In the genomic region with DNA sequence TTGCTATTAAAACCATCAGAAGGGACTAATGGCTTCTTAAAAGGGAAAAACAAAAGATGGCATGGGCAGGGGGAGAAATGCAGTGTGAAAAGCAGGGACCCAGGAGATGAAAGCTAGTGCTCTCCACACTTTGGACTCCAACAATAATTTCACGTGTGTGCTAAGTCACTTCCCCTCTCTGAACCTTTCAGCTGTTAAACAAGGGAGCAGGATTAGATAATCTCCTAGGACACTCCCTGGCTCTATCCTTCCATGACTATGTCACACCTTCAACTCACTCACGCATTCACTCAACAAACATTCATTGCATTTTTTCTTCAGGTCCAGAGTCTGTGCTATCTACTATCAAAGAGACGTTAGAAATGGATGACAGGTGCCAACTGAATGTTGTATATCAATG, we compare ENCODE assay signal across 1 cellular context.
A peak's percentile ranks its signal among the peaks of the same experiment; 100 is the strongest.
TF ChIP-seq lines count a peak whose summit lies in the region.

No MANE protein-coding gene starts in this region.

TF ChIP-seq in HepG2, 621 proteins besides CTCF, POLR2A, EP300 and RAD21 (continued from another document):
- TF ChIP-seq, protein P1, sequence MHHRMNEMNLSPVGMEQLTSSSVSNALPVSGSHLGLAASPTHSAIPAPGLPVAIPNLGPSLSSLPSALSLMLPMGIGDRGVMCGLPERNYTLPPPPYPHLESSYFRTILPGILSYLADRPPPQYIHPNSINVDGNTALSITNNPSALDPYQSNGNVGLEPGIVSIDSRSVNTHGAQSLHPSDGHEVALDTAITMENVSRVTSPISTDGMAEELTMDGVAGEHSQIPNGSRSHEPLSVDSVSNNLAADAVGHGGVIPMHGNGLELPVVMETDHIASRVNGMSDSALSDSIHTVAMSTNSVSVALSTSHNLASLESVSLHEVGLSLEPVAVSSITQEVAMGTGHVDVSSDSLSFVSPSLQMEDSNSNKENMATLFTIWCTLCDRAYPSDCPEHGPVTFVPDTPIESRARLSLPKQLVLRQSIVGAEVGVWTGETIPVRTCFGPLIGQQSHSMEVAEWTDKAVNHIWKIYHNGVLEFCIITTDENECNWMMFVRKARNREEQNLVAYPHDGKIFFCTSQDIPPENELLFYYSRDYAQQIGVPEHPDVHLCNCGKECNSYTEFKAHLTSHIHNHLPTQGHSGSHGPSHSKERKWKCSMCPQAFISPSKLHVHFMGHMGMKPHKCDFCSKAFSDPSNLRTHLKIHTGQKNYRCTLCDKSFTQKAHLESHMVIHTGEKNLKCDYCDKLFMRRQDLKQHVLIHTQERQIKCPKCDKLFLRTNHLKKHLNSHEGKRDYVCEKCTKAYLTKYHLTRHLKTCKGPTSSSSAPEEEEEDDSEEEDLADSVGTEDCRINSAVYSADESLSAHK (CRISPR knock-in tag; IDR thresholded peaks at IDR 0.05; ENCODE audit: borderline replicate concordance) = no peak
- TF ChIP-seq EZH2 (conservative IDR thresholded peaks at IDR 0.05; ENCODE audit: low read depth, low read length) (no peak), ZNF44 (CRISPR knock-in tag; IDR thresholded peaks at IDR 0.05) (no peak), ZNF780A (CRISPR knock-in tag; IDR thresholded peaks at IDR 0.05) (no peak), ZFP36L1 (CRISPR knock-in tag; IDR thresholded peaks at IDR 0.05) (no peak), KDM1A (CRISPR knock-in tag; IDR thresholded peaks at IDR 0.05) (no peak), SETDB1 (CRISPR knock-in tag; IDR thresholded peaks at IDR 0.05; ENCODE audit: borderline replicate concordance) (no peak), ZNF558 (CRISPR knock-in tag; IDR thresholded peaks at IDR 0.05; ENCODE audit: borderline replicate concordance) (no peak), GZF1 (CRISPR knock-in tag; IDR thresholded peaks at IDR 0.05) (no peak), NR2F6 (IDR thresholded peaks at IDR 0.05) (no peak), NR2F6 (CRISPR knock-in tag; IDR thresholded peaks at IDR 0.05) (no peak), RXRA (CRISPR knock-in tag; IDR thresholded peaks at IDR 0.05) (no peak), TCF7L2 (IDR thresholded peaks at IDR 0.05; ENCODE audit: low read depth, low read length) (no peak), ZNF430 (CRISPR knock-in tag; IDR thresholded peaks at IDR 0.05) (no peak), SAP130 (CRISPR knock-in tag; IDR thresholded peaks at IDR 0.05; ENCODE audit: low read depth) (peak; percentile 62), JUN (CRISPR knock-in tag; IDR thresholded peaks at IDR 0.05) (no peak), KLF16 (CRISPR knock-in tag; IDR thresholded peaks at IDR 0.05) (no peak), PRDM15 (CRISPR knock-in tag; IDR thresholded peaks at IDR 0.05) (no peak), RELA (CRISPR knock-in tag; IDR thresholded peaks at IDR 0.05) (no peak), ZNF619 (CRISPR knock-in tag; IDR thresholded peaks at IDR 0.05) (no peak), ISX (CRISPR knock-in tag; conservative IDR thresholded peaks at IDR 0.05) (no peak), ARID3A (IDR thresholded peaks at IDR 0.05; ENCODE audit: low read depth, low read length) (no peak), CEBPG (CRISPR knock-in tag; IDR thresholded peaks at IDR 0.05) (peak; percentile 29; the same call in 1 of the 2 replicates), HIVEP1 (CRISPR knock-in tag; IDR thresholded peaks at IDR 0.05) (no peak), POGZ (CRISPR knock-in tag; IDR thresholded peaks at IDR 0.05) (peak; percentile 43; the same call in 1 of the 2 replicates), NFE2L2 (IDR thresholded peaks at IDR 0.05; ENCODE audit: low read length) (no peak), KLF9 (CRISPR knock-in tag; IDR thresholded peaks at IDR 0.05; ENCODE audit: low read depth) (no peak), ZNF333 (CRISPR knock-in tag; IDR thresholded peaks at IDR 0.05; ENCODE audit: borderline replicate concordance) (no peak), KMT2B (CRISPR knock-in tag; IDR thresholded peaks at IDR 0.05) (no peak)
- TF ChIP-seq, protein P2, sequence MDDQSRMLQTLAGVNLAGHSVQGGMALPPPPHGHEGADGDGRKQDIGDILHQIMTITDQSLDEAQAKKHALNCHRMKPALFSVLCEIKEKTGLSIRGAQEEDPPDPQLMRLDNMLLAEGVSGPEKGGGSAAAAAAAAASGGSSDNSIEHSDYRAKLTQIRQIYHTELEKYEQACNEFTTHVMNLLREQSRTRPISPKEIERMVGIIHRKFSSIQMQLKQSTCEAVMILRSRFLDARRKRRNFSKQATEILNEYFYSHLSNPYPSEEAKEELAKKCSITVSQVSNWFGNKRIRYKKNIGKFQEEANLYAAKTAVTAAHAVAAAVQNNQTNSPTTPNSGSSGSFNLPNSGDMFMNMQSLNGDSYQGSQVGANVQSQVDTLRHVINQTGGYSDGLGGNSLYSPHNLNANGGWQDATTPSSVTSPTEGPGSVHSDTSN (CRISPR knock-in tag; IDR thresholded peaks at IDR 0.05; ENCODE audit: borderline replicate concordance) = no peak
- TF ChIP-seq, protein P3, sequence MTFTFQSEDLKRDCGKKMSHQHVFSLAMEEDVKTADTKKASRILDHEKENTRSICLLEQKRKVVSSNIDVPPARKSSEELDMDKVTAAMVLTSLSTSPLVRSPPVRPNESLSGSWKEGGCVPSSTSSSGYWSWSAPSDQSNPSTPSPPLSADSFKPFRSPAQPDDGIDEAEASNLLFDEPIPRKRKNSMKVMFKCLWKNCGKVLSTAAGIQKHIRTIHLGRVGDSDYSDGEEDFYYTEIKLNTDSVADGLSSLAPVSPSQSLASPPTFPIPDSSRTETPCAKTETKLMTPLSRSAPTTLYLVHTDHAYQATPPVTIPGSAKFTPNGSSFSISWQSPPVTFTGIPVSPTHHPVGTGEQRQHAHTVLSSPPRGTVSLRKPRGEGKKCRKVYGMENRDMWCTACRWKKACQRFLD (CRISPR knock-in tag; IDR thresholded peaks at IDR 0.05; ENCODE audit: borderline replicate concordance) = no peak
